Comparison of ENCODE assay signal across 9 cellular contexts in genomic region chr9:95494416-95495371, GRCh38. TPM values are rescaled to one million over a fixed set of nuclear protein-coding genes. Genes with fewer than 3 reads are reported as not detected.
DNase-seq lines count a peak whose midpoint lies in the region; ATAC-seq and TF ChIP-seq lines count a peak whose summit lies in the region.
"Had no signal": no experiment of that assay in that cellular context is flagged by ENCODE, and none has a peak within 500 bp of the region (broad histone marks: within the 10 kb centered on the region; RNA-seq: fewer than 3 reads in every experiment).

No MANE protein-coding gene starts in this region.

- H3K36me3 Mint-ChIP-seq in chondrocyte (ENCODE audit: low read depth) = peaks cover 1% of the 10 kb centered on the region

- no peaks in the 10 kb centered on the region for H3K9me3 Mint-ChIP-seq in chondrocyte (ENCODE audit: low read depth)
- H3K9me3 Mint-ChIP-seq: dendritic cell treated with granulocyte-macrophage colony-stimulating factor and Interleukin-4, amounts not matched to agents 40 ng/mL and 50 ng/mL, for 4 days had no signal

- no peaks in the 10 kb centered on the region for H3K27me3 Mint-ChIP-seq in chondrocyte (ENCODE audit: low read depth)

- peak; percentile 59 for DNase-seq in SIG-M5 treated with dmso at 0.1 percent for 504 hours (lab: John Stamatoyannopoulos, UW; ENCODE audit: unreplicated experiment)
- DNase-seq in SIG-M5 (lab: John Stamatoyannopoulos, UW) = no peak
- DNase-seq in NCI-H526 (lab: John Stamatoyannopoulos, UW) = peak; percentile 76 to 88
- peak; percentile 62 to 65 for DNase-seq in activated CD8-positive, alpha-beta memory T cell treated with anti-CD3 and anti-CD28 coated beads for 4 hours (ENCODE audit: low read depth in 2 of 2)
- peak; percentile 56 for DNase-seq in fibroblast of villous mesenchyme (ENCODE audit: low read depth)
- peak; percentile 82 for DNase-seq in stimulated activated CD4-positive, alpha-beta T cell treated with anti-CD3 and anti-CD28 coated beads, Interleukin-4, amount 100 ng/mL, for 24 hours
- no peak for DNase-seq in chondrocyte (ENCODE audit: low spot score)

- H3K27ac Mint-ChIP-seq in chondrocyte (ENCODE audit: unreplicated experiment) = no peak overlapping the region
- H3K27ac Mint-ChIP-seq: dendritic cell treated with granulocyte-macrophage colony-stimulating factor and Interleukin-4, amounts not matched to agents 40 ng/mL and 50 ng/mL, for 4 days had no signal

- TF ChIP-seq CTCF in fibroblast of villous mesenchyme (IDR thresholded peaks at IDR 0.05; ENCODE audit: insufficient read depth, low read depth, low read length) (no peak), chondrocyte (IDR thresholded peaks at IDR 0.05) (no peak)

- no peak overlapping the region for H3K4me3 Mint-ChIP-seq in chondrocyte (ENCODE audit: unreplicated experiment)
- H3K4me3 Mint-ChIP-seq: dendritic cell treated with granulocyte-macrophage colony-stimulating factor and Interleukin-4, amounts not matched to agents 40 ng/mL and 50 ng/mL, for 4 days had no signal

- H3K4me3 ChIP-seq in fibroblast of villous mesenchyme (ENCODE audit: low read depth, low read length) = peak overlapping the region; percentile 8

- H3K4me1 Mint-ChIP-seq in chondrocyte (ENCODE audit: low read depth) = peaks cover 33% of the 10 kb centered on the region

- ATAC-seq in HG03064 (IDR thresholded peaks at IDR 0.05; ENCODE audit: low read depth, unreplicated experiment) = peak; percentile 95

RNA-seq across cellular contexts. Expression of gene PTCH1, which starts 22.1 kb away (rescaled TPM):
- 1.7 and 2.9 TPM in 2 replicates for total RNA-seq in fibroblast of villous mesenchyme
- total RNA-seq in chondrocyte = 5.7 to 10.4 TPM (median 6.4 TPM) in 3 replicates

Comparison
In these comparisons a context has a peak if more than half of its experiments do, and no peak if none do; other contexts are left out.
1. DNase-seq: peak in SIG-M5 treated with dmso at 0.1 percent for 504 hours (single experiment), NCI-H526 (2 of 2), activated CD8-positive, alpha-beta memory T cell treated with anti-CD3 and anti-CD28 coated beads for 4 hours (2 of 2), fibroblast of villous mesenchyme (single experiment) and stimulated activated CD4-positive, alpha-beta T cell treated with anti-CD3 and anti-CD28 coated beads, Interleukin-4, amount 100 ng/mL, for 24 hours (single experiment); none in SIG-M5 (single experiment) and chondrocyte (single experiment).